In the genomic region with DNA sequence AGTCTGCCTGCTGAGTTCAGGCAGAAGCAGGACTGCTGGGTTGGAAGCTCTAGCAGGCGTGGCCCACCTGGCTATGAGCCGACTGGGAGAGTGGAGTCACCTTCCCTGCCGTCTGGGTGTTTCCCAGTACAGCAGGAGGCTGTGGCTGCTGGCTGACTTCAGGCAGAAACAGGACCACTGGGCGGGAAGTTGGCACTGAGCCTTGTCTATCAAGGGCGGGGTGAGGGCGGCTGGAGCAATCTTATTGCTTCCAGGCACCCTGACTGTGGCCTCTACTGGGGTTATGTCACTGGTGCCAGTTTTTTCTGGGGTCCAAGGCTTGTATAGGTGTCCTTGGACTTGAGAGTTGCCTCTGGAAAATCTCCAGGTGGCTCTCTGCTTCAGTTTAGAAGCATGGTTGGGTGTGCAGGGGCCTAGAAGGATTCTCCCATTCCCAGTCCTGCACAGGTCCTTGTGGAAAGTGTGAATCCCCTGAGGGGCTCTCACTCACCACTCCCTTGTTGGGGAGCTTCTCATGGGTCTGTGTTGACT, we compare ENCODE assay signal across 13 cellular contexts. TPM values are rescaled to one million over a fixed set of nuclear protein-coding genes. Genes with fewer than 3 reads are reported as not detected.
A peak's percentile ranks its signal among the peaks of the same experiment; 100 is the strongest.
DNase-seq lines count a peak whose midpoint lies in the region; ATAC-seq, FAIRE-seq and TF ChIP-seq lines count a peak whose summit lies in the region.
"Had no signal": no experiment of that assay in that cellular context is flagged by ENCODE, and none has a peak within 500 bp of the region (broad histone marks: within the 10 kb centered on the region; RNA-seq: fewer than 3 reads in every experiment).

No MANE protein-coding gene starts in this region.

- FAIRE-seq in urothelium cell line (lab: Jason Lieb, UNC): no peak

- H3K4me3 ChIP-seq in breast epithelium (no peak overlapping the region), hepatocyte (no peak overlapping the region)
- H3K4me3 ChIP-seq: thyroid gland had no signal

- no peaks in the 10 kb centered on the region for H3K27me3 ChIP-seq in breast epithelium
- no peaks in the 10 kb centered on the region for H3K27me3 ChIP-seq in hepatocyte
- H3K27me3 ChIP-seq: neutrophil, thyroid gland had no signal

- H3K4me1 ChIP-seq in breast epithelium: no peaks in the 10 kb centered on the region
- H3K4me1 ChIP-seq in hepatocyte (ENCODE audit: insufficient read depth): no peaks in the 10 kb centered on the region
- H3K4me1 ChIP-seq: thyroid gland had no signal

- H3K9me3 ChIP-seq in breast epithelium: no peaks in the 10 kb centered on the region
- peaks cover 6% of the 10 kb centered on the region for H3K9me3 ChIP-seq in hepatocyte (ENCODE audit: low read depth)
- H3K9me3 ChIP-seq: neutrophil, thyroid gland had no signal

- H3K36me3 ChIP-seq in breast epithelium (no peaks in the 10 kb centered on the region), hepatocyte (replicated peaks; ENCODE audit: insufficient read depth, low read depth) (no peaks in the 10 kb centered on the region)
- H3K36me3 ChIP-seq: neutrophil, thyroid gland had no signal

- no peak for ATAC-seq in GM21576 (IDR thresholded peaks at IDR 0.05; ENCODE audit: unreplicated experiment)

- peaks cover 57% of the 10 kb centered on the region for H3K79me2 ChIP-seq in hepatocyte

- no peak overlapping the region for H2AFZ ChIP-seq in hepatocyte

- intact Hi-C loops in breast epithelium (cut with DNase I; ENCODE audit: low total_unique reads): no loop called here

- H4K20me1 ChIP-seq in hepatocyte (ENCODE audit: insufficient read depth, poor library complexity, severe bottlenecking): no peaks in the 10 kb centered on the region

- no peak for TF ChIP-seq POLR2A in breast epithelium (IDR thresholded peaks at IDR 0.05)

- DNase-seq in NCI-H2196 (lab: John Stamatoyannopoulos, UW; ENCODE audit: unreplicated experiment): peak; percentile 8
- DNase-seq in NCI-H2196 treated with DMSO at 0.1 percent for 48 hours (lab: John Stamatoyannopoulos, UW; ENCODE audit: unreplicated experiment): no peak
- peak; percentile 20 to 54 for DNase-seq in breast epithelium (ENCODE audit: low spot score in 2 of 2)
- DNase-seq in hepatocyte (ENCODE audit: low spot score): peak; percentile 42
- DNase-seq in urothelium cell line (ENCODE audit: low spot score): peak; percentile 25
- DNase-seq in NCI-H510A treated with DMSO at 0.1 percent for 48 hours (lab: John Stamatoyannopoulos, UW): no peak
- DNase-seq in GM13977 (ENCODE audit: low spot score): no peak
- DNase-seq: central memory CD4-positive, alpha-beta T cell; hippocampal formation; thyroid gland had no signal

- in situ Hi-C loops in GM13977 (cut with MboI; ENCODE audit: low pct_unique_long_range_greater_than_20kb, low sequenced_read_pairs, unreplicated experiment): no loop called here

- H3K9me2 ChIP-seq in hepatocyte (replicated peaks; ENCODE audit: insufficient read depth): no peaks in the 10 kb centered on the region

- H3K27ac ChIP-seq in breast epithelium (no peak overlapping the region), hepatocyte (no peak overlapping the region)
- H3K27ac ChIP-seq: neutrophil, thyroid gland had no signal

- TF ChIP-seq CTCF in breast epithelium (IDR thresholded peaks at IDR 0.05) (no peak), hepatocyte (IDR thresholded peaks at IDR 0.05; ENCODE audit: poor library complexity) (no peak), GM13977 (IDR thresholded peaks at IDR 0.05; ENCODE audit: extremely low read depth, insufficient read depth, missing control alignments) (no peak)

- 71% methylated on average over 6 of the region's 6 CpGs for WGBS in hepatocyte (ENCODE audit: low lambda C conversion rate, missing lambda C conversion rate)

- no peak overlapping the region for H3K4me2 ChIP-seq in hepatocyte

RNA-seq across cellular contexts. Expression of gene LTBP1, which starts 30.5 kb away (rescaled TPM):
- total RNA-seq in breast epithelium (10 to 100 TPM; 13.3 to 18.7 (median 17.4) TPM), hepatocyte (60.9 and 68.9 TPM in 2 replicates)
- polyA plus RNA-seq in hepatocyte: 29.5 and 35.6 TPM in 2 replicates
- polyA plus RNA-seq: IgD-negative memory B cell had no signal

Comparison
In these comparisons a context has a peak if more than half of its experiments do, and no peak if none do; other contexts are left out.
1. DNase-seq: peak in NCI-H2196 (single experiment), breast epithelium (2 of 2), hepatocyte (single experiment) and urothelium cell line (single experiment); none in NCI-H2196 treated with DMSO at 0.1 percent for 48 hours (single experiment), NCI-H510A treated with DMSO at 0.1 percent for 48 hours (single experiment) and GM13977 (single experiment).